12 cellular contexts compared by ENCODE assay signal in the genomic region with DNA sequence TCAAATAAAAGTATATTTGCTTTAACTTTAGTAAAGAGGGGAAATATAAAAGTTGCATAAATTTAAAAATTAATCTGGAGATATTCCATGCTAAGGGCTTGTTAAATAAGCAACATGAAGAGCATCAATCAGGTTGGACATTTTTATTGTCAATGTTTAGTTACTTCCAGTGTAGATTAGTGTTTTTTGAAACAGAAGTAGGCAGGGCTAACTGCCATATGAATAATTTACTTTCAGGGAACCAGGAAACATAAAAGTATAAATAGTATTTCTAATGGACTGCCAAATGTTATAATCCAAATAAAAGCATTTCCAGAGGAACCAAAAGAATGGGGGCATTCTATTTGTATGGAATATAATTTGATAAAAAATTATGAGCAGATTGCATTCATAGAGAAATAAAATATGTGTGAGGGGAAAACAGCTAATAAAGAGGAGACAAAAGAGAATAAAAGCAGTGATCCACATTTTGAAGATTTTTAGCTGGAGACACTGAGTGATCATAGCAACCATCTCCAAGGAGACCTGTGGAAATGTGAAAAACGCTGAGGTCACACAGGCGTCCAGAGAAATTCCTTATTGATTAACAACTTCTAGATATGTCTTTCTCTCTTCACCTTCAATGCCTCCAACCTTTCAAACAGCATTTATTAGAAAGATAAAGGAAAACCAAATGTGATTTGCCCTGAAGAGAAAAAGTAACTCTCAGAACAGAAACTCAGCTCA.
A peak's percentile ranks its signal among the peaks of the same experiment; 100 is the strongest.
DNase-seq lines count a peak whose midpoint lies in the region; ATAC-seq, FAIRE-seq and TF ChIP-seq lines count a peak whose summit lies in the region.
"Had no signal": no experiment of that assay in that cellular context is flagged by ENCODE, and none has a peak within 500 bp of the region (broad histone marks: within the 10 kb centered on the region; RNA-seq: fewer than 3 reads in every experiment).

No MANE protein-coding gene starts in this region.

- H3K27ac Mint-ChIP-seq in CD8-positive, alpha-beta memory T cell: no peak overlapping the region
- H3K27ac Mint-ChIP-seq in activated naive CD8-positive, alpha-beta T cell treated with anti-CD3 and anti-CD28 coated beads for 36 hours: no peak overlapping the region
- H3K27ac Mint-ChIP-seq: T-helper 17 cell had no signal

- TF ChIP-seq CTCF in body of pancreas (IDR thresholded peaks at IDR 0.05): no peak

- CTCF ChIA-PET in CD8-positive, alpha-beta memory T cell (lab: Charles Lee): no interaction called here

- no peaks in the 10 kb centered on the region for H3K4me1 Mint-ChIP-seq in CD8-positive, alpha-beta memory T cell
- H3K4me1 Mint-ChIP-seq in activated naive CD8-positive, alpha-beta T cell treated with anti-CD3 and anti-CD28 coated beads for 36 hours: no peaks in the 10 kb centered on the region

- no peaks in the 10 kb centered on the region for H3K36me3 Mint-ChIP-seq in CD8-positive, alpha-beta memory T cell
- no peaks in the 10 kb centered on the region for H3K36me3 Mint-ChIP-seq in activated naive CD8-positive, alpha-beta T cell treated with anti-CD3 and anti-CD28 coated beads for 36 hours

- H3K27ac ChIP-seq in body of pancreas (peak overlapping the region in 3 of 4 donors; percentile 52 to 75 (median 62)), small intestine (ENCODE audit: low read depth in 1 of 2, low read length in 1 of 2) (no peak overlapping the region)
- no peak overlapping the region for H3K27ac ChIP-seq in CD8-positive, alpha-beta memory T cell (ENCODE audit: low read depth, low read length)

- H3K4me3 ChIP-seq in body of pancreas: no peak overlapping the region
- no peak overlapping the region for H3K4me3 ChIP-seq in CD8-positive, alpha-beta memory T cell (ENCODE audit: low read length)
- H3K4me3 ChIP-seq in small intestine (ENCODE audit: low read depth in 1 of 2, low read length in 2 of 2): no peak overlapping the region

- POLR2A ChIA-PET in CD8-positive, alpha-beta memory T cell (lab: Charles Lee): no interaction called here

- intact Hi-C loops in body of pancreas (cut with DNase I): no loop called here

- H3K27me3 ChIP-seq in body of pancreas (no peaks in the 10 kb centered on the region), small intestine (ENCODE audit: control insufficient read depth in 2 of 2, insufficient read depth in 2 of 2, low read length in 2 of 2) (no peaks in the 10 kb centered on the region)
- H3K27me3 ChIP-seq in CD8-positive, alpha-beta memory T cell (ENCODE audit: insufficient read depth, low read length, poor library complexity, severe bottlenecking): no peaks in the 10 kb centered on the region

- H3K4me1 ChIP-seq in body of pancreas (peaks cover 58% of the 10 kb centered on the region), small intestine (ENCODE audit: control insufficient read depth in 2 of 2, insufficient read depth in 1 of 2, low read depth in 1 of 2, low read length in 1 of 2) (peaks cover 5 to 20% of the 10 kb centered on the region in 2 donors)
- H3K4me1 ChIP-seq in CD8-positive, alpha-beta memory T cell (ENCODE audit: insufficient read depth, low read length): no peaks in the 10 kb centered on the region

- H3K9me3 Mint-ChIP-seq in CD8-positive, alpha-beta memory T cell: peaks cover 0 to 2% (median 0%) of the 10 kb centered on the region in 5 donors
- no peaks in the 10 kb centered on the region for H3K9me3 Mint-ChIP-seq in activated naive CD8-positive, alpha-beta T cell treated with anti-CD3 and anti-CD28 coated beads for 36 hours

- DNase-seq in AG20443 (ENCODE audit: low spot score) (peak; percentile 65), NCI-H1417 (lab: John Stamatoyannopoulos, UW) (peak in 2 of 3 experiments; percentile 15 to 71), body of pancreas (peak in 2 of 4 donors; percentile 17 to 27), left kidney (ENCODE audit: low read depth, low spot score) (peak; percentile 43), small intestine (no peak)
- DNase-seq in CD8-positive, alpha-beta memory T cell: no peak
- DNase-seq in activated naive CD8-positive, alpha-beta T cell treated with anti-CD3 and anti-CD28 coated beads for 36 hours: no peak
- DNase-seq: activated gamma-delta T cell treated with Interleukin-2 at 50 U/mL for 16 hours, foreskin melanocyte, T-helper 17 cell had no signal

- H3K27me3 Mint-ChIP-seq in CD8-positive, alpha-beta memory T cell: peaks cover 0 to 9% of the 10 kb centered on the region in 2 donors
- H3K27me3 Mint-ChIP-seq in activated naive CD8-positive, alpha-beta T cell treated with anti-CD3 and anti-CD28 coated beads for 36 hours: no peaks in the 10 kb centered on the region

- no peaks in the 10 kb centered on the region for H3K9me3 ChIP-seq in body of pancreas
- H3K9me3 ChIP-seq in CD8-positive, alpha-beta memory T cell (ENCODE audit: low read length): no peaks in the 10 kb centered on the region
- no peaks in the 10 kb centered on the region for H3K9me3 ChIP-seq in small intestine (ENCODE audit: control insufficient read depth, low read depth)

- ATAC-seq in body of pancreas (peak; percentile 60), GM18520 (IDR thresholded peaks at IDR 0.05; ENCODE audit: unreplicated experiment) (no peak)
- ATAC-seq: T-helper 17 cell had no signal

- TF ChIP-seq POLR2A in body of pancreas (IDR thresholded peaks at IDR 0.05): no peak

- no peak for FAIRE-seq in small intestine (lab: Jason Lieb, UNC)
- FAIRE-seq: D721Med had no signal

- H3K36me3 ChIP-seq in body of pancreas (replicated peaks in 1 of 2; ENCODE audit: insufficient read depth in 1 of 2, low read depth in 2 of 2): no peaks in the 10 kb centered on the region
- H3K36me3 ChIP-seq in CD8-positive, alpha-beta memory T cell (ENCODE audit: insufficient read depth, low read length): no peaks in the 10 kb centered on the region
- no peaks in the 10 kb centered on the region for H3K36me3 ChIP-seq in small intestine (ENCODE audit: control insufficient read depth in 2 of 2, insufficient read depth in 2 of 2, low read length in 2 of 2)

- no peak overlapping the region for H3K4me3 Mint-ChIP-seq in CD8-positive, alpha-beta memory T cell
- H3K4me3 Mint-ChIP-seq in activated naive CD8-positive, alpha-beta T cell treated with anti-CD3 and anti-CD28 coated beads for 36 hours: no peak overlapping the region
- H3K4me3 Mint-ChIP-seq: T-helper 17 cell had no signal

- 4 to 8% methylated on average over 2 of the region's 2 CpGs for WGBS in body of pancreas, 2 donors
- WGBS in small intestine, 3 donors: 24 to 40% (median 38%) methylated on average over 2 of the region's 2 CpGs

Comparison
In these comparisons a context has a peak if more than half of its experiments do, and no peak if none do; other contexts are left out.
1. DNase-seq: peak in AG20443 (single experiment), NCI-H1417 (2 of 3) and left kidney (single experiment); none in CD8-positive, alpha-beta memory T cell (0 of 5), activated naive CD8-positive, alpha-beta T cell treated with anti-CD3 and anti-CD28 coated beads for 36 hours (single experiment) and small intestine (single experiment).
2. H3K27ac ChIP-seq: peak in body of pancreas (3 of 4); none in CD8-positive, alpha-beta memory T cell (single experiment) and small intestine (0 of 2).